Comparison of ENCODE assay signal across 31 cellular contexts in the genomic region with DNA sequence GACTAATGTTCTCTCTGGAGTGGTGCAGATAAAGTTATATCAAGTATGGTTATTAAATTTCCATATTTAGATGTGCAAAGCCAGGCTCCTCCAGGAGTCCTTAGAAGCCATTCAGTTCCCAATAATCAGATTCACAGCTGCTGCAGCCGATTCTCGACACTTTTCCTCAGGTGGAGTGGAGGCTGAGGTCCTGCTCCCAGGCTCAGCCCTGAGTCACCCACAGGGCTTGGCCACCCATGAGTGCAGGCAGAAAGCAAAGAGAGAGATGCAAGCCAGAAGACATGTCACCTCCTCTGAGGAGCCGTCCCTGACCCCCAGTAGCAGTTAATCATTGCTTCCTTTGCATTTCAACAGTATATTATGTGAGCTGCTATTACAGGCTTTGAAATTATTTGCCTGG.
"Had no signal": no experiment of that assay in that cellular context is flagged by ENCODE, and none has a peak within 500 bp of the region (broad histone marks: within the 10 kb centered on the region; RNA-seq: fewer than 3 reads in every experiment).

No MANE protein-coding gene starts in this region.

- H3K36me3 Mint-ChIP-seq: activated CD4-positive, alpha-beta memory T cell treated with anti-CD3 and anti-CD28 coated beads for 36 hours; activated naive CD4-positive, alpha-beta T cell treated with anti-CD3 and anti-CD28 coated beads, Interleukin-2, amount 50 U/mL, for 72 hours; activated naive CD8-positive, alpha-beta T cell treated with anti-CD3 and anti-CD28 coated beads for 36 hours had no signal

- H3K9me3 Mint-ChIP-seq: activated CD4-positive, alpha-beta T cell treated with anti-CD3 and anti-CD28 coated beads, Interleukin-2, amount 10 ng/mL, durations not matched to agents 24 days and 14 days; activated CD8-positive, alpha-beta T cell treated with anti-CD3 and anti-CD28 coated beads for 36 hours; activated naive CD4-positive, alpha-beta T cell treated with anti-CD3 and anti-CD28 coated beads for 36 hours; activated naive CD4-positive, alpha-beta T cell treated with anti-CD3 and anti-CD28 coated beads, Interleukin-2, amount 50 U/mL, for 72 hours; activated T-cell treated with anti-CD3 and anti-CD28 coated beads, Interleukin-2, amount 50 U/mL, for 4 hours; activated T-helper 17 cell treated with anti-CD3 and anti-CD28 coated beads, Interleukin-2, amount 50 U/mL, for 72 hours had no signal

- DNase-seq: activated B cell treated with CpG ODN at 0.5 μM for 24 hours; activated CD4-positive, alpha-beta memory T cell treated with anti-CD3 and anti-CD28 coated beads for 36 hours; activated CD4-positive, alpha-beta T cell treated with anti-CD3 and anti-CD28 coated beads for 4 hours; activated CD4-positive, alpha-beta T cell treated with anti-CD3 and anti-CD28 coated beads, Interleukin-2, amount 10 ng/mL, durations not matched to agents 24 days and 14 days; activated CD4-positive, alpha-beta T cell treated with anti-CD3 and anti-CD28 coated beads, Interleukin-2, amount 50 U/mL, for 1 hour; activated CD4-positive, alpha-beta T cell treated with anti-CD3 and anti-CD28 coated beads, Interleukin-2, amount 50 U/mL, for 4 hours; activated CD4-positive, CD25-positive, alpha-beta regulatory T cell treated with anti-CD3 and anti-CD28 coated beads, Interleukin-2, amount 50 U/mL, for 72 hours; activated CD8-positive, alpha-beta T cell treated with anti-CD3 and anti-CD28 coated beads for 36 hours; activated effector memory CD4-positive, alpha-beta T cell treated with anti-CD3 and anti-CD28 coated beads, Interleukin-2, amount 50 U/mL, for 16 hours; activated gamma-delta T cell treated with Interleukin-2 at 50 U/mL for 16 hours; activated naive CD4-positive, alpha-beta T cell; activated naive CD4-positive, alpha-beta T cell treated with anti-CD3 and anti-CD28 coated beads for 36 hours; activated naive CD4-positive, alpha-beta T cell treated with anti-CD3 and anti-CD28 coated beads, Interleukin-2, amount 50 U/mL, for 16 hours; activated naive CD8-positive, alpha-beta T cell treated with anti-CD3 and anti-CD28 coated beads for 36 hours; activated T-cell treated with anti-CD3 and anti-CD28 coated beads for 4 hours; activated T-cell treated with anti-CD3 and anti-CD28 coated beads, Interleukin-2, amount 50 U/mL, for 1 hour; activated T-cell treated with anti-CD3 and anti-CD28 coated beads, Interleukin-2, amount 50 U/mL, for 4 hours; activated T-cell treated with anti-CD3 and anti-CD28 coated beads, Interleukin-2, amount 50 U/mL, for 72 hours; adrenal gland; amniotic stem cell; aorta; body of pancreas; brain microvascular endothelial cell; central memory CD4-positive, alpha-beta T cell; T-helper 1 cell; T-helper 9 cell had no signal

- H3K4me3 Mint-ChIP-seq: activated B cell treated with CpG ODN at 0.5 μM for 24 hours; activated CD4-positive, alpha-beta memory T cell treated with anti-CD3 and anti-CD28 coated beads for 36 hours; activated CD4-positive, alpha-beta T cell treated with anti-CD3 and anti-CD28 coated beads, Interleukin-2, amount 10 ng/mL, durations not matched to agents 24 days and 14 days; activated CD8-positive, alpha-beta T cell treated with anti-CD3 and anti-CD28 coated beads for 36 hours; activated naive CD4-positive, alpha-beta T cell treated with anti-CD3 and anti-CD28 coated beads for 36 hours; activated naive CD8-positive, alpha-beta T cell treated with anti-CD3 and anti-CD28 coated beads for 36 hours; activated T-cell treated with anti-CD3 and anti-CD28 coated beads, Interleukin-2, amount 50 U/mL, for 4 hours; activated T-cell treated with anti-CD3 and anti-CD28 coated beads, Interleukin-2, amount 50 U/mL, for 72 hours; activated T-helper 1 cell treated with anti-CD3 and anti-CD28 coated beads, Interleukin-12 subunit alpha, Interleukin-12 subunit beta, Interleukin-2, Interleukin-4 antibody, amounts not matched to agents 30 ng/mL and 10 ng/mL and 1 ng/mL, durations not matched to agents 14 hours and 24 hours and 36 hours; activated T-helper 17 cell treated with anti-CD3 and anti-CD28 coated beads, Interleukin-2, amount 50 U/mL, for 72 hours; T-helper 1 cell treated with Interleukin-12 subunit alpha and Interleukin-12 subunit beta and Interleukin-4 antibody, amounts not matched to agents 30 μg/mL and 1 μg/mL, for 36 hours; T-helper 2 cell treated with Interferon-gamma antibody and Interleukin-4, amounts not matched to agents 5 μg/mL and 100 μg/mL, for 36 hours had no signal

- ATAC-seq: activated CD8-positive, alpha-beta T cell treated with anti-CD3 and anti-CD28 coated beads for 36 hours; activated naive CD4-positive, alpha-beta T cell treated with anti-CD3 and anti-CD28 coated beads, Interleukin-2, amount 50 U/mL, for 72 hours; activated T-cell treated with anti-CD3 and anti-CD28 coated beads, Interleukin-2, amount 50 U/mL, for 72 hours; activated T-helper 17 cell treated with anti-CD3 and anti-CD28 coated beads, Interleukin-2, amount 50 U/mL, for 72 hours; body of pancreas had no signal

- H3K27me3 Mint-ChIP-seq: activated CD4-positive, alpha-beta memory T cell treated with anti-CD3 and anti-CD28 coated beads for 36 hours had no signal

- H3K27ac Mint-ChIP-seq: activated B cell treated with CpG ODN at 0.5 μM for 24 hours; activated CD4-positive, alpha-beta memory T cell treated with anti-CD3 and anti-CD28 coated beads for 36 hours; activated CD4-positive, alpha-beta T cell treated with anti-CD3 and anti-CD28 coated beads, Interleukin-2, amount 10 ng/mL, durations not matched to agents 24 days and 14 days; activated CD8-positive, alpha-beta T cell treated with anti-CD3 and anti-CD28 coated beads for 36 hours; activated naive CD4-positive, alpha-beta T cell treated with anti-CD3 and anti-CD28 coated beads for 36 hours; activated naive CD4-positive, alpha-beta T cell treated with anti-CD3 and anti-CD28 coated beads, Interleukin-2, amount 50 U/mL, for 72 hours; activated naive CD8-positive, alpha-beta T cell treated with anti-CD3 and anti-CD28 coated beads for 36 hours; activated T-cell treated with anti-CD3 and anti-CD28 coated beads, Interleukin-2, amount 50 U/mL, for 72 hours; activated T-helper 1 cell treated with anti-CD3 and anti-CD28 coated beads, Interleukin-12 subunit alpha, Interleukin-12 subunit beta, Interleukin-2, Interleukin-4 antibody, amounts not matched to agents 30 ng/mL and 10 ng/mL and 1 ng/mL, durations not matched to agents 14 hours and 24 hours and 36 hours; activated T-helper 17 cell treated with anti-CD3 and anti-CD28 coated beads, Interleukin-2, amount 50 U/mL, for 72 hours; T-helper 1 cell treated with Interleukin-12 subunit alpha and Interleukin-12 subunit beta and Interleukin-4 antibody, amounts not matched to agents 30 μg/mL and 1 μg/mL, for 36 hours; T-helper 2 cell treated with Interferon-gamma antibody and Interleukin-4, amounts not matched to agents 5 μg/mL and 100 μg/mL, for 36 hours had no signal

- H3K4me1 Mint-ChIP-seq: activated B cell treated with CpG ODN at 0.5 μM for 24 hours; activated CD4-positive, alpha-beta T cell treated with anti-CD3 and anti-CD28 coated beads, Interleukin-2, amount 10 ng/mL, durations not matched to agents 24 days and 14 days; activated naive CD8-positive, alpha-beta T cell treated with anti-CD3 and anti-CD28 coated beads for 36 hours; activated T-helper 17 cell treated with anti-CD3 and anti-CD28 coated beads, Interleukin-2, amount 50 U/mL, for 72 hours had no signal
